In the genomic region with DNA sequence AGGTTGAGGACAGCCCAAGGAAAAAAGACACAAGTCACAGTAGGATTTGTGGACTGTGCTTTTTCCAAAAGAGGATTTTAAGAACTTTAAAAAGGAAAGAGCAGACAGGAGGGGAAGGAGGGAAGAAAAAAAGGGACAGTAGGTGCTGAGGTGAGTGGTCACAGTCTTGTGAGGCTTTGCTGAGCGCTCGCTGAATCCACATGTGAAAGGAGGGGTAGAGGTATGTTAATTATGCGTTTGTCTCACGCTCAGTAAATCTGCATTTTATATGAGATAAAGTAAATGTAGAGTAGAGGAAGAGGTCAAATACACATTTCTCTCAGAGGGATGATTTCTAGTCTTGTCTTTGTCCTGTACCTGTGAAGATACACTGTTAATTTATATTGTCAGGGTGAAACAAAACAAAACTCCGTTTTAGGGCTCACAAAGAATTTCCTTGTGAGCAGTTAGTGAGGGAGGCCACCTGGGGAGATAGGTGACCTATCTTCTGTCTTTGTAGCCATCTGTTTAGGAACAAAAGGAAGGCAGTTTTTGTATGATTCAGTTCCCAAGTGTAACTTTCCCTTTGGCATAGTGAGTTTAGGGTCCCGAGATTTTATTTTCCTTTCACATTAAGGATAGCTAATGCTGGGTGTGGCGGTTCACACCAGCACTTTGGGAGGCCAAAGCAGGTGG, we compare ENCODE assay signal across 21 cellular contexts. TPM values are rescaled to one million over a fixed set of nuclear protein-coding genes. Genes with fewer than 3 reads are reported as not detected.
"Had no signal": no experiment of that assay in that cellular context is flagged by ENCODE, and none has a peak within 500 bp of the region (broad histone marks: within the 10 kb centered on the region; RNA-seq: fewer than 3 reads in every experiment).

No MANE protein-coding gene starts in this region.

- H3K36me3 ChIP-seq: neutrophil, sigmoid colon, spleen, thoracic aorta had no signal

- H3K4me1 ChIP-seq: body of pancreas, foreskin keratinocyte, parathyroid adenoma, sigmoid colon, spleen had no signal

- H3K9ac ChIP-seq: parathyroid adenoma had no signal

- H3K4me1 Mint-ChIP-seq: activated CD4-positive, alpha-beta T cell treated with anti-CD3 and anti-CD28 coated beads, Interleukin-2, amount 10 ng/mL, durations not matched to agents 7 days and 5 days; activated naive CD8-positive, alpha-beta T cell treated with anti-CD3 and anti-CD28 coated beads, Interleukin-2, amount 10 ng/mL, durations not matched to agents 7 days and 5 days; naive thymus-derived CD8-positive, alpha-beta T cell had no signal

- H3K79me2 ChIP-seq: parathyroid adenoma had no signal

- H3K36me3 Mint-ChIP-seq: activated naive CD8-positive, alpha-beta T cell treated with anti-CD3 and anti-CD28 coated beads, Interleukin-2, amount 10 ng/mL, durations not matched to agents 7 days and 5 days had no signal

- H2AFZ ChIP-seq: parathyroid adenoma had no signal

- H3K9me3 ChIP-seq: body of pancreas, neutrophil, sigmoid colon, thoracic aorta had no signal

- H3K4me3 Mint-ChIP-seq: activated CD4-positive, alpha-beta T cell treated with anti-CD3 and anti-CD28 coated beads, Interleukin-2, amount 10 ng/mL, durations not matched to agents 7 days and 5 days; activated CD8-positive, alpha-beta T cell treated with anti-CD3 and anti-CD28 coated beads, Interleukin-2, amount 10 ng/mL, durations not matched to agents 7 days and 5 days; activated naive CD8-positive, alpha-beta T cell treated with anti-CD3 and anti-CD28 coated beads, Interleukin-2, amount 10 ng/mL, durations not matched to agents 7 days and 5 days; activated T-cell treated with anti-CD3 and anti-CD28 coated beads, Interleukin-2, amount 50 U/mL, for 24 hours; naive thymus-derived CD8-positive, alpha-beta T cell; stimulated activated memory B cell treated with anti-CD40 and anti-IgM and Interleukin-4, amounts not matched to agents 10 μg/mL and 1 μg/mL and 100 μg/mL, for 72 hours had no signal

- H3K27me3 ChIP-seq: body of pancreas, sigmoid colon had no signal

- H3K27ac Mint-ChIP-seq: activated CD4-positive, alpha-beta T cell treated with anti-CD3 and anti-CD28 coated beads, Interleukin-2, amount 10 ng/mL, durations not matched to agents 7 days and 5 days; activated CD8-positive, alpha-beta T cell treated with anti-CD3 and anti-CD28 coated beads, Interleukin-2, amount 10 ng/mL, durations not matched to agents 7 days and 5 days; activated naive CD8-positive, alpha-beta T cell treated with anti-CD3 and anti-CD28 coated beads, Interleukin-2, amount 10 ng/mL, durations not matched to agents 7 days and 5 days; activated T-cell treated with anti-CD3 and anti-CD28 coated beads, Interleukin-2, amount 50 U/mL, for 24 hours; activated T-helper 2 cell treated with anti-CD3 and anti-CD28 coated beads, Interferon-gamma antibody, Interleukin-2, Interleukin-4, amounts not matched to agents 10 μg/mL and 5 μg/mL and 100 μg/mL, durations not matched to agents 14 hours and 24 hours and 36 hours; stimulated activated memory B cell treated with anti-CD40 and anti-IgM and Interleukin-4, amounts not matched to agents 10 μg/mL and 1 μg/mL and 100 μg/mL, for 72 hours had no signal

- H3K27ac ChIP-seq: body of pancreas, epithelial cell of prostate, foreskin keratinocyte, neutrophil, parathyroid adenoma, sigmoid colon, spleen, thoracic aorta had no signal

- DNase-seq: activated CD4-positive, alpha-beta T cell treated with anti-CD3 and anti-CD28 coated beads, Interleukin-2, amount 10 ng/mL, durations not matched to agents 7 days and 5 days; activated CD8-positive, alpha-beta T cell treated with anti-CD3 and anti-CD28 coated beads, Interleukin-2, amount 10 ng/mL, durations not matched to agents 7 days and 5 days; activated naive CD4-positive, alpha-beta T cell treated with Interleukin-2 at 50 U/mL for 16 hours; activated naive CD8-positive, alpha-beta T cell treated with anti-CD3 and anti-CD28 coated beads, Interleukin-2, amount 10 ng/mL, durations not matched to agents 7 days and 5 days; activated T-cell treated with anti-CD3 and anti-CD28 coated beads, Interleukin-2, amount 50 U/mL, for 24 hours; body of pancreas; caudate nucleus; foreskin keratinocyte; hippocampal formation; left ventricle myocardium superior; mesenchymal stem cell; naive thymus-derived CD8-positive, alpha-beta T cell; sigmoid colon; spleen; stimulated activated CD4-positive, alpha-beta T cell treated with anti-CD3 and anti-CD28 coated beads, Interleukin-4, amount 100 ng/mL, for 4 hours had no signal

- ATAC-seq: activated CD8-positive, alpha-beta T cell treated with anti-CD3 and anti-CD28 coated beads, Interleukin-2, amount 10 ng/mL, durations not matched to agents 7 days and 5 days; body of pancreas; foreskin keratinocyte; left ventricle myocardium superior; naive thymus-derived CD8-positive, alpha-beta T cell; stimulated activated memory B cell treated with anti-CD40 and anti-IgM and Interleukin-4, amounts not matched to agents 10 μg/mL and 1 μg/mL and 100 μg/mL, for 72 hours had no signal

- H3K4me3 ChIP-seq: body of pancreas, sigmoid colon, spleen, thoracic aorta had no signal

- H3K9me3 Mint-ChIP-seq: activated CD4-positive, alpha-beta T cell treated with anti-CD3 and anti-CD28 coated beads, Interleukin-2, amount 10 ng/mL, durations not matched to agents 7 days and 5 days; activated naive CD8-positive, alpha-beta T cell treated with anti-CD3 and anti-CD28 coated beads, Interleukin-2, amount 10 ng/mL, durations not matched to agents 7 days and 5 days; activated T-helper 2 cell treated with anti-CD3 and anti-CD28 coated beads, Interferon-gamma antibody, Interleukin-2, Interleukin-4, amounts not matched to agents 10 μg/mL and 5 μg/mL and 100 μg/mL, durations not matched to agents 14 hours and 24 hours and 36 hours had no signal

RNA-seq across cellular contexts. Expression of a gene that starts 25.3 kb away (rescaled TPM):
- total RNA-seq: activated CD8-positive, alpha-beta T cell treated with anti-CD3 and anti-CD28 coated beads, Interleukin-2, amount 10 ng/mL, durations not matched to agents 7 days and 5 days had no signal
